Comparison of ENCODE assay signal across 16 cellular contexts in genomic region chr22:25546242-25546641, GRCh38. TPM values are rescaled to one million over a fixed set of nuclear protein-coding genes. Genes with fewer than 3 reads are reported as not detected.
A peak's percentile ranks its signal among the peaks of the same experiment; 100 is the strongest.
DNase-seq lines count a peak whose midpoint lies in the region; ATAC-seq and TF ChIP-seq lines count a peak whose summit lies in the region.
"Had no signal": no experiment of that assay in that cellular context is flagged by ENCODE, and none has a peak within 500 bp of the region (broad histone marks: within the 10 kb centered on the region; RNA-seq: fewer than 3 reads in every experiment).

No MANE protein-coding gene starts in this region.

- CTCF ChIA-PET in HEK293 (lab: Yijun Ruan, JAX): interaction anchor here (0.5 kb wide), 1 partner anchor 99 kb away, joined by 3 read pairs; no protein-coding TSS in a partner anchor

- H3K27ac ChIP-seq in HEK293 (ENCODE audit: extremely low read depth, low read depth, low read length): no peak overlapping the region
- H3K27ac ChIP-seq in VCaP: peak overlapping the region; percentile 87
- H3K27ac ChIP-seq: C4-2B had no signal

- no peak for ATAC-seq in HG02759 (IDR thresholded peaks at IDR 0.05; ENCODE audit: unreplicated experiment)
- no peak for ATAC-seq in activated naive CD8-positive, alpha-beta T cell treated with anti-CD3 and anti-CD28 coated beads, Interleukin-2, amount 50 U/mL, for 24 hours
- ATAC-seq: CD8-positive, alpha-beta T cell had no signal

- peaks cover 7% of the 10 kb centered on the region for H3K4me1 ChIP-seq in HEK293 (ENCODE audit: control insufficient read depth, insufficient read depth, low read length)

- no peak overlapping the region for H3K4me3 ChIP-seq in HEK293 (ENCODE audit: low read depth, low read length)
- H3K4me3 ChIP-seq: GM23338 had no signal

- H3K9me3 Mint-ChIP-seq in CD14-positive monocyte: peaks cover 0 to 13% (median 2%) of the 10 kb centered on the region in 7 donors
- no peaks in the 10 kb centered on the region for H3K9me3 Mint-ChIP-seq in dendritic cell treated with granulocyte-macrophage colony-stimulating factor and Interleukin-4, amounts not matched to agents 40 ng/mL and 50 ng/mL, for 4 days
- H3K9me3 Mint-ChIP-seq in activated naive CD8-positive, alpha-beta T cell treated with anti-CD3 and anti-CD28 coated beads, Interleukin-2, amount 50 U/mL, for 24 hours: no peaks in the 10 kb centered on the region
- H3K9me3 Mint-ChIP-seq: CD8-positive, alpha-beta T cell; H9 had no signal

- no peaks in the 10 kb centered on the region for H3K36me3 ChIP-seq in HEK293 (ENCODE audit: control insufficient read depth in 2 of 2, insufficient read depth in 1 of 2, low read length in 2 of 2)

- TF ChIP-seq CTCF in CD14-positive monocyte (IDR thresholded peaks at IDR 0.05) (no peak), HEK293 (tag by site-specific recombination; IDR thresholded peaks at IDR 0.05) (no peak), VCaP (conservative IDR thresholded peaks at IDR 0.05) (no peak)

- H3K4me1 Mint-ChIP-seq in CD14-positive monocyte: peaks cover 41% of the 10 kb centered on the region
- peaks cover 65% of the 10 kb centered on the region for H3K4me1 Mint-ChIP-seq in dendritic cell treated with granulocyte-macrophage colony-stimulating factor and Interleukin-4, amounts not matched to agents 40 ng/mL and 50 ng/mL, for 4 days (ENCODE audit: low read depth)
- peaks cover 14% of the 10 kb centered on the region for H3K4me1 Mint-ChIP-seq in activated naive CD8-positive, alpha-beta T cell treated with anti-CD3 and anti-CD28 coated beads, Interleukin-2, amount 50 U/mL, for 24 hours

- H3K27me3 Mint-ChIP-seq in CD14-positive monocyte (ENCODE audit: low read depth in 3 of 3): peaks cover 0 to 2% (median 0%) of the 10 kb centered on the region in 3 donors
- H3K27me3 Mint-ChIP-seq in dendritic cell treated with granulocyte-macrophage colony-stimulating factor and Interleukin-4, amounts not matched to agents 40 ng/mL and 50 ng/mL, for 4 days: peaks cover 2% of the 10 kb centered on the region
- no peaks in the 10 kb centered on the region for H3K27me3 Mint-ChIP-seq in activated naive CD8-positive, alpha-beta T cell treated with anti-CD3 and anti-CD28 coated beads, Interleukin-2, amount 50 U/mL, for 24 hours
- H3K27me3 Mint-ChIP-seq: B cell, IgD-negative memory B cell had no signal

- H3K36me3 Mint-ChIP-seq in CD14-positive monocyte: no peaks in the 10 kb centered on the region
- H3K36me3 Mint-ChIP-seq in dendritic cell treated with granulocyte-macrophage colony-stimulating factor and Interleukin-4, amounts not matched to agents 40 ng/mL and 50 ng/mL, for 4 days (ENCODE audit: low read depth): no peaks in the 10 kb centered on the region
- no peaks in the 10 kb centered on the region for H3K36me3 Mint-ChIP-seq in activated naive CD8-positive, alpha-beta T cell treated with anti-CD3 and anti-CD28 coated beads, Interleukin-2, amount 50 U/mL, for 24 hours (ENCODE audit: low read depth)
- H3K36me3 Mint-ChIP-seq: CD8-positive, alpha-beta T cell had no signal

- intact Hi-C loops in CD14-positive monocyte (cut with micrococcal nuclease): loop anchor here in 1 of 2 donors (5.0 kb wide), 1 partner anchor 36 kb away; no protein-coding TSS in a partner anchor
- intact Hi-C loops in dendritic cell treated with granulocyte-macrophage colony-stimulating factor and Interleukin-4, amounts not matched to agents 40 ng/mL and 50 ng/mL, for 4 days (cut with micrococcal nuclease): loop anchor here (10.0 kb wide), 3 partner anchors 79 to 229 kb away; no protein-coding TSS in a partner anchor

- peak overlapping the region in 1 of 2 donors; percentile 69 for H3K4me3 Mint-ChIP-seq in CD14-positive monocyte
- H3K4me3 Mint-ChIP-seq in dendritic cell treated with granulocyte-macrophage colony-stimulating factor and Interleukin-4, amounts not matched to agents 40 ng/mL and 50 ng/mL, for 4 days: peak overlapping the region; percentile 18
- H3K4me3 Mint-ChIP-seq in activated naive CD8-positive, alpha-beta T cell treated with anti-CD3 and anti-CD28 coated beads, Interleukin-2, amount 50 U/mL, for 24 hours: no peak overlapping the region
- H3K4me3 Mint-ChIP-seq: B cell; CD8-positive, alpha-beta T cell; GM23338; H9; HFFc6; IgD-negative memory B cell had no signal

- DNase-seq in CD14-positive monocyte (ENCODE audit: low spot score): no peak
- DNase-seq in C1 segment of cervical spinal cord (lab: John Stamatoyannopoulos, UW): no peak
- no peak for DNase-seq in activated naive CD8-positive, alpha-beta T cell treated with anti-CD3 and anti-CD28 coated beads, Interleukin-2, amount 50 U/mL, for 24 hours
- DNase-seq: CD8-positive, alpha-beta T cell; COR-L47; DMS153; H9; HFFc6 had no signal

- peak overlapping the region; percentile 47 to 94 (median 86) for H3K27ac Mint-ChIP-seq in CD14-positive monocyte
- peak overlapping the region; percentile 74 for H3K27ac Mint-ChIP-seq in dendritic cell treated with granulocyte-macrophage colony-stimulating factor and Interleukin-4, amounts not matched to agents 40 ng/mL and 50 ng/mL, for 4 days
- H3K27ac Mint-ChIP-seq in activated naive CD8-positive, alpha-beta T cell treated with anti-CD3 and anti-CD28 coated beads, Interleukin-2, amount 50 U/mL, for 24 hours: no peak overlapping the region
- H3K27ac Mint-ChIP-seq: B cell; CD8-positive, alpha-beta T cell; GM23338; H9; HFFc6; IgD-negative memory B cell had no signal

- POLR2A ChIA-PET in HEK293 (lab: Yijun Ruan, JAX): no interaction called here

- H3K9me3 ChIP-seq in HEK293 (ENCODE audit: control insufficient read depth, insufficient read depth, low read depth, low read length): no peaks in the 10 kb centered on the region

TF ChIP-seq in HEK293, 187 proteins besides CTCF, POLR2A, EP300 and RAD21:
- TF ChIP-seq WT1 (tag by site-specific recombination; IDR thresholded peaks at IDR 0.05) (peak; percentile 84), ZNF629 (tag by site-specific recombination; IDR thresholded peaks at IDR 0.05) (peak; percentile 49), KLF16 (tag by site-specific recombination; IDR thresholded peaks at IDR 0.05) (peak; percentile 28; the same call in 1 of the 2 replicates), FEZF1 (tag by site-specific recombination; IDR thresholded peaks at IDR 0.05) (peak; percentile 43; the same call in 1 of the 2 replicates), ZNF248 (tag by site-specific recombination; IDR thresholded peaks at IDR 0.05) (no peak), ATF2 (tag by site-specific recombination; IDR thresholded peaks at IDR 0.05; ENCODE audit: low read depth) (peak; percentile 85), ZNF366 (tag by site-specific recombination; conservative IDR thresholded peaks at IDR 0.05) (peak; percentile 81), ZNF561 (tag by site-specific recombination; IDR thresholded peaks at IDR 0.05; ENCODE audit: borderline replicate concordance) (no peak), SP3 (tag by site-specific recombination; IDR thresholded peaks at IDR 0.05) (no peak), ZNF398 (tag by site-specific recombination; IDR thresholded peaks at IDR 0.05) (peak; percentile 85), ZNF239 (tag by site-specific recombination; IDR thresholded peaks at IDR 0.05) (no peak)

RNA-seq across cellular contexts. Expression of gene GRK3, which starts 18.2 kb away (rescaled TPM):
- polyA plus RNA-seq in CD14-positive monocyte: 1 to 10 TPM; 8.3 to 9.6 TPM
